In genomic region chr4:42018451-42018850, GRCh38 we compare ENCODE assay signal across 15 cellular contexts.
"Had no signal": no experiment of that assay in that cellular context is flagged by ENCODE, and none has a peak within 500 bp of the region (broad histone marks: within the 10 kb centered on the region; RNA-seq: fewer than 3 reads in every experiment).

No MANE protein-coding gene starts in this region.

- H3K27ac ChIP-seq: lower lobe of right lung, skin epidermis, thyroid gland had no signal

- H3K4me1 Mint-ChIP-seq: activated CD4-positive, alpha-beta memory T cell treated with anti-CD3 and anti-CD28 coated beads, Interleukin-2, amount 10 ng/mL, durations not matched to agents 7 days and 5 days; mesothelial cell of epicardium had no signal

- H3K4me3 ChIP-seq: lower lobe of right lung, skin epidermis, thyroid gland had no signal

- H3K9me3 ChIP-seq: lower lobe of right lung, thyroid gland had no signal

- H3K27me3 ChIP-seq: thyroid gland had no signal

- H3K27me3 Mint-ChIP-seq: activated CD4-positive, alpha-beta memory T cell treated with anti-CD3 and anti-CD28 coated beads, Interleukin-2, amount 10 ng/mL, durations not matched to agents 7 days and 5 days; activated naive CD8-positive, alpha-beta T cell treated with anti-CD3 and anti-CD28 coated beads, Interleukin-2, amount 50 U/mL, for 24 hours; central memory CD8-positive, alpha-beta T cell; naive B cell had no signal

- H3K4me3 Mint-ChIP-seq: activated CD4-positive, alpha-beta memory T cell treated with anti-CD3 and anti-CD28 coated beads, Interleukin-2, amount 10 ng/mL, durations not matched to agents 7 days and 5 days; activated naive CD8-positive, alpha-beta T cell treated with anti-CD3 and anti-CD28 coated beads, Interleukin-2, amount 50 U/mL, for 24 hours; brain; central memory CD8-positive, alpha-beta T cell; mesothelial cell of epicardium; naive B cell; stimulated activated effector memory CD8-positive, alpha-beta T cell treated with anti-CD3 and anti-CD28 coated beads, Interleukin-12 subunit alpha, Interleukin-12 subunit beta, amount 100 ng/mL, for 72 hours; T-helper 2 cell treated with Interferon-gamma antibody and Interleukin-4, amounts not matched to agents 5 μg/mL and 100 μg/mL, for 36 hours had no signal

- H3K9me3 Mint-ChIP-seq: activated CD4-positive, alpha-beta memory T cell treated with anti-CD3 and anti-CD28 coated beads, Interleukin-2, amount 10 ng/mL, durations not matched to agents 7 days and 5 days; activated naive CD8-positive, alpha-beta T cell treated with anti-CD3 and anti-CD28 coated beads, Interleukin-2, amount 50 U/mL, for 24 hours; brain; central memory CD8-positive, alpha-beta T cell; stimulated activated effector memory CD8-positive, alpha-beta T cell treated with anti-CD3 and anti-CD28 coated beads, Interleukin-12 subunit alpha, Interleukin-12 subunit beta, amount 100 ng/mL, for 72 hours; T-helper 2 cell treated with Interferon-gamma antibody and Interleukin-4, amounts not matched to agents 5 μg/mL and 100 μg/mL, for 36 hours had no signal

- DNase-seq: activated CD4-positive, alpha-beta memory T cell treated with anti-CD3 and anti-CD28 coated beads, Interleukin-2, amount 10 ng/mL, durations not matched to agents 7 days and 5 days; activated CD8-positive, alpha-beta memory T cell treated with anti-CD3 and anti-CD28 coated beads, Interleukin-2, amount 50 U/mL, for 48 hours; activated naive CD4-positive, alpha-beta T cell; activated naive CD8-positive, alpha-beta T cell treated with anti-CD3 and anti-CD28 coated beads, Interleukin-2, amount 50 U/mL, for 24 hours; cortex of kidney; effector memory CD4-positive, alpha-beta T cell; lower lobe of right lung; naive B cell; thyroid gland had no signal

- H3K27ac Mint-ChIP-seq: activated CD4-positive, alpha-beta memory T cell treated with anti-CD3 and anti-CD28 coated beads, Interleukin-2, amount 10 ng/mL, durations not matched to agents 7 days and 5 days; activated naive CD8-positive, alpha-beta T cell treated with anti-CD3 and anti-CD28 coated beads, Interleukin-2, amount 50 U/mL, for 24 hours; brain; mesothelial cell of epicardium; naive B cell; stimulated activated effector memory CD8-positive, alpha-beta T cell treated with anti-CD3 and anti-CD28 coated beads, Interleukin-12 subunit alpha, Interleukin-12 subunit beta, amount 100 ng/mL, for 72 hours; T-helper 2 cell treated with Interferon-gamma antibody and Interleukin-4, amounts not matched to agents 5 μg/mL and 100 μg/mL, for 36 hours had no signal

- ATAC-seq: activated naive CD8-positive, alpha-beta T cell treated with anti-CD3 and anti-CD28 coated beads, Interleukin-2, amount 50 U/mL, for 24 hours; lower lobe of right lung; stimulated activated effector memory CD8-positive, alpha-beta T cell treated with anti-CD3 and anti-CD28 coated beads, Interleukin-12 subunit alpha, Interleukin-12 subunit beta, amount 100 ng/mL, for 72 hours had no signal

- H3K4me1 ChIP-seq: lower lobe of right lung, thyroid gland had no signal
